ENCODE assay signal across 8 cellular contexts in the genomic region with DNA sequence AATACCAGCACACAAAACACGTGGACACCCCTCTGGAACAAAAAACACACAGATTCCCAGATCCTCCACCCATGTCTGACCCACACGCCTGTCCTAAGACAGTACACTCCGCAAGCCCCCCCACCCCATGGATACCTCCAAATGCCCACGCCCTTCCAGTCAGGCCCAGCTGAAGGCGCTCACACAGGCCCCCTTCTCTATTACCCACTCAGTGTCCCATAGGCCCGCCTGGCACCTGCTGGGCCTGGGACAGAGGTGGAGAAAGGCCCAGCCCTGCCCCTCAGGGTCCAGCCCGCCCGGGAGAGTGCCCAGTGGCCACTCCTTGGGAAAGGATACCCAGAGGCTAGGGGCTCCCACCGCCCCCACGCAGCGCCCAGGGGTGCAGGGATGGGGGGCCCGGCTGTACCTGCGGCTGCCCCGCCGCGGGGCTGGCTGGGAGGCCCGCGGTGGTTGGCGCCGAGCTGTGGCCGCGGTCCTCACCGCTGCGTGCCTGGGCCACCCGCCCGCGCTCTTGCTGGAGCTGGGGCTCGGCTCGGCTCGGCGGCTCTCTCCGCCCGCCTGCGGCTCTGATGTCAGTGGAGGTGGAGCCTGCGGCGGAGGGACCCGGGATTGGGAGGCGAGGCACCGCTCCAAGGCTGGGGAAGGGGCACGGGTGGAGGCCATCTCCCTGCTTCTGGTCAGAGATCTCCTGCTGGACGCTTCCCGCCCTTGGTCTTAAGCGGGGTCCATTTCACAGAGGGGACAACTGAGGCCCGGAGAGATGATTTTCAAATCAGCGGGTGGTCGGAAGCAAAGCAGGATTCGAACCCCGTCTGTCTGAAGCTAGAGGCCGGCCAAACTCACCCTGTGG. TPM values are rescaled to one million over a fixed set of nuclear protein-coding genes. Genes with fewer than 3 reads are reported as not detected.
A peak's percentile ranks its signal among the peaks of the same experiment; 100 is the strongest.
DNase-seq lines count a peak whose midpoint lies in the region; FAIRE-seq and TF ChIP-seq lines count a peak whose summit lies in the region.

CAMK1 (minus strand) TSS at position 522 of the 850 bp plus-strand sequence. CDS start 2,198 bp downstream, outside the sequence.

- H3K79me2 ChIP-seq in endothelial cell of umbilical vein (ENCODE audit: control insufficient read depth, insufficient read depth, low read length) = peaks cover 6% of the 10 kb centered on the region

- H3K36me3 Mint-ChIP-seq in Calu3 (ENCODE audit: insufficient read depth, unreplicated experiment) = peaks cover 27% of the 10 kb centered on the region

- H2AFZ ChIP-seq in endothelial cell of umbilical vein (ENCODE audit: low read depth, low read length) = peak within 1 kb of the TSS; percentile 97

- H3K4me3 ChIP-seq in endothelial cell of umbilical vein (replicated peaks in 1 of 3; ENCODE audit: insufficient read depth in 1 of 3, low read depth in 1 of 3, low read length in 3 of 3) = peak within 1 kb of the TSS; percentile 60 to 65 (median 62)

- FAIRE-seq in endothelial cell of umbilical vein (lab: Jason Lieb, UNC) = peak; percentile 77

- H3K4me2 ChIP-seq in endothelial cell of umbilical vein (ENCODE audit: insufficient read depth, low read length) = peak within 1 kb of the TSS; percentile 83

- peak within 1 kb of the TSS; percentile 68 for H3K27ac Mint-ChIP-seq in Calu3 (ENCODE audit: unreplicated experiment)

- peaks cover 0 to 2% of the 10 kb centered on the region in 2 experiments for H3K36me3 ChIP-seq in endothelial cell of umbilical vein (ENCODE audit: control insufficient read depth in 2 of 2, extremely low read depth in 1 of 2, insufficient read depth in 2 of 2, low read length in 2 of 2)

- peak within 1 kb of the TSS; percentile 73 for H3K4me3 Mint-ChIP-seq in Calu3 (ENCODE audit: low read depth, unreplicated experiment)

- H3K4me1 ChIP-seq in endothelial cell of umbilical vein (ENCODE audit: control insufficient read depth, extremely low read depth, insufficient read depth, low read length) = peaks cover 18% of the 10 kb centered on the region

- H3K9me3 Mint-ChIP-seq in Calu3 (ENCODE audit: low read depth, unreplicated experiment) = no peaks in the 10 kb centered on the region

- POLR2A ChIA-PET in endothelial cell of umbilical vein (lab: Charles Lee) = interaction anchor here (0.6 to 0.7 kb wide), 3 partner anchors 23 to 718 kb away, joined by 3 to 4 read pairs (median 3); partner anchors contain the start of gene ARPC4

- no peaks in the 10 kb centered on the region for H3K27me3 ChIP-seq in endothelial cell of umbilical vein (ENCODE audit: control insufficient read depth in 2 of 2, insufficient read depth in 2 of 2, low read length in 2 of 2)

- no peaks in the 10 kb centered on the region for H4K20me1 ChIP-seq in endothelial cell of umbilical vein (replicated peaks; ENCODE audit: control insufficient read depth, extremely low read depth, insufficient read depth, low read length)

- dilution Hi-C loops in endothelial cell of umbilical vein (cut with MboI; ENCODE audit: extremely low pct_ligation_motif_present, low sequenced_read_pairs) = no loop called here

- peak within 1 kb of the TSS; percentile 27 for H3K27ac ChIP-seq in endothelial cell of umbilical vein (ENCODE audit: insufficient read depth, low read depth, low read length)

- H3K9me3 ChIP-seq in endothelial cell of umbilical vein (replicated peaks; ENCODE audit: control insufficient read depth, insufficient read depth, low read length) = no peaks in the 10 kb centered on the region

- BruUV-seq in Calu3 (replicated peaks; lab: Mats Ljungman, UMichigan) = no TSS peak
- no TSS peak for BruUV-seq in endothelial cell of umbilical vein (replicated peaks; lab: Mats Ljungman, UMichigan)

- H3K27me3 Mint-ChIP-seq in Calu3 (ENCODE audit: unreplicated experiment) = no peaks in the 10 kb centered on the region

- TF ChIP-seq CTCF in Calu3 (IDR thresholded peaks at IDR 0.05; ENCODE audit: unreplicated experiment) = no peak
- TF ChIP-seq CTCF in endothelial cell of umbilical vein (IDR thresholded peaks at IDR 0.05; ENCODE audit: extremely low read depth in 1 of 2, insufficient read depth in 1 of 2, low read depth in 1 of 2, low read length in 2 of 2) = no peak

- peak; percentile 79 for TF ChIP-seq POLR2A in endothelial cell of umbilical vein (IDR thresholded peaks at IDR 0.05; ENCODE audit: low read depth, low read length)

- H3K4me1 Mint-ChIP-seq in Calu3 (ENCODE audit: low read depth, unreplicated experiment) = peaks cover 20% of the 10 kb centered on the region

- peak within 1 kb of the TSS; percentile 73 for H3K9ac ChIP-seq in endothelial cell of umbilical vein (replicated peaks; ENCODE audit: extremely low read depth, insufficient read depth, low read length)

- DNase-seq in Calu3 (peak; percentile 73), GOT3 (lab: John Stamatoyannopoulos, UW) (peak; percentile 21), NCI-H226 (peak; percentile 63), activated T-cell treated with anti-CD3 and anti-CD28 coated beads for 4 hours (peak; percentile 38), endothelial cell of umbilical vein (ENCODE audit: low read depth, low spot score) (peak; percentile 75), mesenteric fat pad (ENCODE audit: low spot score) (peak; percentile 93), NCI-H1048 (lab: John Stamatoyannopoulos, UW) (no peak)
- peak; percentile 61 to 62 for DNase-seq in stimulated activated CD8-positive, alpha-beta memory T cell treated with anti-CD3 and anti-CD28 coated beads, Interleukin-2, amount 100 ng/mL, for 48 hours (ENCODE audit: low read depth in 2 of 2)

- H3K9me1 ChIP-seq in endothelial cell of umbilical vein (replicated peaks; ENCODE audit: control insufficient read depth, extremely low read depth, insufficient read depth, low read length) = no peaks in the 10 kb centered on the region

- intact Hi-C loops in Calu3 (cut with micrococcal nuclease; ENCODE audit: unreplicated experiment) = no loop called here
- intact Hi-C loops in endothelial cell of umbilical vein (cut with micrococcal nuclease) = loop anchor here (1.0 kb wide), 2 partner anchors 14 to 38 kb away; partner anchors contain the start of gene BRPF1

- CTCF ChIA-PET in Calu3 (lab: Charles Lee) (no interaction called here), endothelial cell of umbilical vein (lab: Charles Lee) (interaction anchor here (0.7 to 1.6 kb wide), 3 partner anchors 11 to 15 kb away, joined by 3 to 5 read pairs (median 3); no protein-coding TSS in a partner anchor)

TF ChIP-seq in endothelial cell of umbilical vein, 7 proteins besides CTCF, POLR2A, EP300 and RAD21:
- TF ChIP-seq POLR2AphosphoS5 (IDR thresholded peaks at IDR 0.05; ENCODE audit: insufficient read depth, low read depth, low read length) (peak; percentile 84), MYC (IDR thresholded peaks at IDR 0.05; ENCODE audit: low read depth, low read length) (no peak), JUN (IDR thresholded peaks at IDR 0.05; ENCODE audit: borderline replicate concordance, insufficient read depth, insufficient read length, low read depth) (no peak)

RNA-seq across cellular contexts. Expression of gene CAMK1, which starts in this region (rescaled TPM):
- 4.1 and 7.2 TPM in 2 replicates for total RNA-seq in Calu3 (2022)
- total RNA-seq in endothelial cell of umbilical vein = 23.5 and 25.7 TPM in 2 replicates
- 24.4 and 28.4 TPM in 2 replicates for polyA plus RNA-seq in endothelial cell of umbilical vein
- polyA plus RNA-seq in endothelial cell of umbilical vein (2011; cell fraction: cytosol; rRNA removed) = 27.5 and 32.0 TPM in 2 replicates
- polyA plus RNA-seq in endothelial cell of umbilical vein (2011; cell fraction: nucleus; rRNA removed) = 23.2 and 25.2 TPM in 2 replicates
- 21.5 and 22.5 TPM in 2 replicates for polyA plus RNA-seq in endothelial cell of umbilical vein (2012)
- polyA minus RNA-seq in endothelial cell of umbilical vein = 15.4 and 16.6 TPM in 2 replicates
- polyA minus RNA-seq in endothelial cell of umbilical vein (2011; cell fraction: cytosol; rRNA and poly(A)+ RNA removed) = 2.2 TPM
- polyA minus RNA-seq in endothelial cell of umbilical vein (2011; cell fraction: nucleus; rRNA and poly(A)+ RNA removed) = 5.2 and 8.0 TPM in 2 replicates
- total RNA-seq in mesenteric fat pad = 98.6 TPM
